Comparison of ENCODE assay signal across 18 cellular contexts in genomic region chr9:127368852-127369402, GRCh38.
"Had no signal": no experiment of that assay in that cellular context is flagged by ENCODE, and none has a peak within 500 bp of the region (broad histone marks: within the 10 kb centered on the region; RNA-seq: fewer than 3 reads in every experiment).

No MANE protein-coding gene starts in this region.

- DNase-seq: activated CD4-positive, alpha-beta memory T cell treated with anti-CD3 and anti-CD28 coated beads for 36 hours; activated CD4-positive, alpha-beta T cell treated with anti-CD3 and anti-CD28 coated beads for 48 hours; activated effector memory CD4-positive, alpha-beta T cell treated with anti-CD3 and anti-CD28 coated beads, Interleukin-2, amount 50 U/mL, for 16 hours; activated naive CD4-positive, alpha-beta T cell treated with anti-CD3 and anti-CD28 coated beads, Interleukin-2, amount 10 ng/mL, durations not matched to agents 7 days and 5 days; activated T-cell treated with anti-CD3 and anti-CD28 coated beads for 4 hours; amygdala; cortex of kidney; effector CD4-positive, alpha-beta T cell; erythroblast; foreskin fibroblast; mesenchymal stem cell; posterior cingulate gyrus; stimulated activated CD4-positive, alpha-beta T cell treated with anti-CD3 and anti-CD28 coated beads, Interleukin-4, amount 100 ng/mL, for 4 hours; stimulated activated naive CD8-positive, alpha-beta T cell treated with anti-CD3 and anti-CD28 coated beads, Interleukin-15, Interleukin-2, amounts not matched to agents 100 U/mL and 50 U/mL, for 24 hours; substantia nigra; SW 1271; T-helper 17 cell had no signal

- H3K27me3 ChIP-seq: tibial nerve had no signal

- H3K4me1 ChIP-seq: tibial nerve had no signal

- H3K36me3 Mint-ChIP-seq: activated CD4-positive, alpha-beta memory T cell treated with anti-CD3 and anti-CD28 coated beads for 36 hours; activated naive CD4-positive, alpha-beta T cell treated with anti-CD3 and anti-CD28 coated beads, Interleukin-2, amount 10 ng/mL, durations not matched to agents 7 days and 5 days had no signal

- H3K9me3 Mint-ChIP-seq: activated CD4-positive, alpha-beta memory T cell treated with anti-CD3 and anti-CD28 coated beads for 36 hours; activated naive CD4-positive, alpha-beta T cell treated with anti-CD3 and anti-CD28 coated beads, Interleukin-2, amount 10 ng/mL, durations not matched to agents 7 days and 5 days had no signal

- H3K4me3 Mint-ChIP-seq: activated CD4-positive, alpha-beta memory T cell treated with anti-CD3 and anti-CD28 coated beads for 36 hours; activated naive CD4-positive, alpha-beta T cell treated with anti-CD3 and anti-CD28 coated beads, Interleukin-2, amount 10 ng/mL, durations not matched to agents 7 days and 5 days; T-helper 17 cell had no signal

- ATAC-seq: stimulated activated naive CD8-positive, alpha-beta T cell treated with anti-CD3 and anti-CD28 coated beads, Interleukin-15, Interleukin-2, amounts not matched to agents 100 U/mL and 50 U/mL, for 24 hours; T-helper 17 cell had no signal

- H3K27ac ChIP-seq: tibial nerve had no signal

- H3K27ac Mint-ChIP-seq: activated CD4-positive, alpha-beta memory T cell treated with anti-CD3 and anti-CD28 coated beads for 36 hours; activated naive CD4-positive, alpha-beta T cell treated with anti-CD3 and anti-CD28 coated beads, Interleukin-2, amount 10 ng/mL, durations not matched to agents 7 days and 5 days; T-helper 17 cell had no signal

- H3K4me1 Mint-ChIP-seq: activated naive CD4-positive, alpha-beta T cell treated with anti-CD3 and anti-CD28 coated beads, Interleukin-2, amount 10 ng/mL, durations not matched to agents 7 days and 5 days had no signal

- H3K4me3 ChIP-seq: tibial nerve had no signal

- H3K9me3 ChIP-seq: tibial nerve had no signal
